In the genomic region with DNA sequence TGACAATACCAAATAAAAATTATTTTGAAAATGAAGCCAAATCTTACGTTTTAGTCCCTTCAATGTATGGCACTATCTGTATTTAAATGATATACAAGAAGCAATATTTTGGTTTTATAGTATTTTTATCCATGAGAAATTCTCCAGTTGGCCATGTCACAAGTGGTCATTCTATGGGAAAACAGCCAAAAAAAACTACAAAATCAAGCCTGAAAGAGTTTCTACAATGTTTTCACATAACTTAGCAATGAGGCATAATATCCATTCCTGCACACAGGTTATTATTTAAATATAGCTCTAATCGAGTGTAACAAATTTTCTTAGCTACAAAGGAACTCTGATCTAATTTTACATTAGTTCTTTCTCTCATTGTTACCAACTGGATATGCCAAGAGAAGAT, we compare ENCODE assay signal across 20 cellular contexts. TPM values are rescaled to one million over a fixed set of nuclear protein-coding genes. Genes with fewer than 3 reads are reported as not detected.
A peak's percentile ranks its signal among the peaks of the same experiment; 100 is the strongest.
DNase-seq lines count a peak whose midpoint lies in the region; ATAC-seq, FAIRE-seq and TF ChIP-seq lines count a peak whose summit lies in the region.
"Had no signal": no experiment of that assay in that cellular context is flagged by ENCODE, and none has a peak within 500 bp of the region (broad histone marks: within the 10 kb centered on the region; RNA-seq: fewer than 3 reads in every experiment).

No MANE protein-coding gene starts in this region.

- H3K4me3 ChIP-seq in SJCRH30 (no peak overlapping the region), pancreas (no peak overlapping the region)
- H3K4me3 ChIP-seq: mucosa of descending colon had no signal

- 19 to 27% methylated on average over 2 of the region's 2 CpGs for WGBS in pancreas, 2 donors

- TF ChIP-seq CTCF in pancreas (IDR thresholded peaks at IDR 0.05), result no peak

- FAIRE-seq in pancreas (lab: Jason Lieb, UNC), result peak; percentile 43
- FAIRE-seq: GM12891, keratinocyte, TTC549 had no signal

- intact Hi-C loops in pancreas (cut with DNase I), result no loop called here

- H3K27ac ChIP-seq in SJCRH30, result peak overlapping the region; percentile 14; the same call in 1 of the 2 replicates
- H3K27ac ChIP-seq in pancreas, result peak overlapping the region in 3 of 4 donors; percentile 20 to 39 (median 34)
- H3K27ac ChIP-seq: C4-2B, parathyroid adenoma had no signal

- H3K36me3 ChIP-seq in SJCRH30 (peaks cover 3% of the 10 kb centered on the region), pancreas (no peaks in the 10 kb centered on the region)

- H3K27me3 ChIP-seq in SJCRH30 (no peaks in the 10 kb centered on the region), pancreas (no peaks in the 10 kb centered on the region)

- DNase-seq in Daoy (ENCODE audit: low read depth), result peak; percentile 5
- DNase-seq in SJCRH30, result no peak
- DNase-seq in fibroblast of gingiva (ENCODE audit: low read depth), result peak; percentile 20
- no peak for DNase-seq in pancreas
- DNase-seq in DMS53 treated with DMSO at 0.1 percent for 48 hours (lab: John Stamatoyannopoulos, UW; ENCODE audit: unreplicated experiment), result no peak
- DNase-seq in NCI-H2081 (lab: John Stamatoyannopoulos, UW), result no peak
- no peak for DNase-seq in stimulated activated CD4-positive, alpha-beta T cell treated with anti-CD3 and anti-CD28 coated beads, Interleukin-4, amount 100 ng/mL, for 24 hours
- DNase-seq in D341Med (ENCODE audit: low spot score), result no peak
- DNase-seq: activated CD4-positive, alpha-beta T cell treated with anti-CD3 and anti-CD28 coated beads, Interleukin-2, amount 50 U/mL, for 48 hours; amygdala; DND-41; mucosa of descending colon; MV-4-11; NCI-H2227 treated with DMSO at 0.1 percent for 48 hours; stimulated activated CD4-positive, alpha-beta T cell treated with anti-CD3 and anti-CD28 coated beads, Interleukin-12 subunit alpha, Interleukin-12 subunit beta, amount 100 ng/mL, for 4 hours had no signal

- H3K9me3 ChIP-seq in SJCRH30 (replicated peaks) (no peaks in the 10 kb centered on the region), pancreas (no peaks in the 10 kb centered on the region)
- H3K9me3 ChIP-seq: mucosa of descending colon had no signal

- peak in 3 of 4 donors; percentile 49 to 61 (median 56) for ATAC-seq in pancreas
- ATAC-seq: mucosa of descending colon had no signal

- H3K4me1 ChIP-seq in SJCRH30 (peaks cover 18% of the 10 kb centered on the region), pancreas (peaks cover 36 to 57% (median 53%) of the 10 kb centered on the region in 3 donors)
- H3K4me1 ChIP-seq: parathyroid adenoma had no signal

RNA-seq across cellular contexts. Expression of gene RAB11FIP2, which starts 5.4 kb away (rescaled TPM):
- 9.6 and 14.6 TPM in 2 replicates for total RNA-seq in Daoy (2014; rRNA removed; shearing (Covaris generic))
- total RNA-seq in SJCRH30 (2014; rRNA removed; shearing (Covaris generic)), result 19.6 and 26.6 TPM in 2 replicates
- 10 to 100 TPM in 1 of 6 donors, 1 to 10 TPM in 5; 6.4 to 13.1 (median 7.0) TPM for total RNA-seq in pancreas
- 1 to 10 TPM; 1.4 to 4.0 TPM for polyA plus RNA-seq in pancreas

Comparison
In these comparisons a context has a peak if more than half of its experiments do, and no peak if none do; other contexts are left out.
1. DNase-seq: peak in Daoy (single experiment) and fibroblast of gingiva (single experiment); none in SJCRH30 (0 of 2), pancreas (0 of 6), DMS53 treated with DMSO at 0.1 percent for 48 hours (single experiment), NCI-H2081 (0 of 2), stimulated activated CD4-positive, alpha-beta T cell treated with anti-CD3 and anti-CD28 coated beads, Interleukin-4, amount 100 ng/mL, for 24 hours (single experiment) and D341Med (single experiment).